8 cellular contexts compared by ENCODE assay signal in the genomic region with DNA sequence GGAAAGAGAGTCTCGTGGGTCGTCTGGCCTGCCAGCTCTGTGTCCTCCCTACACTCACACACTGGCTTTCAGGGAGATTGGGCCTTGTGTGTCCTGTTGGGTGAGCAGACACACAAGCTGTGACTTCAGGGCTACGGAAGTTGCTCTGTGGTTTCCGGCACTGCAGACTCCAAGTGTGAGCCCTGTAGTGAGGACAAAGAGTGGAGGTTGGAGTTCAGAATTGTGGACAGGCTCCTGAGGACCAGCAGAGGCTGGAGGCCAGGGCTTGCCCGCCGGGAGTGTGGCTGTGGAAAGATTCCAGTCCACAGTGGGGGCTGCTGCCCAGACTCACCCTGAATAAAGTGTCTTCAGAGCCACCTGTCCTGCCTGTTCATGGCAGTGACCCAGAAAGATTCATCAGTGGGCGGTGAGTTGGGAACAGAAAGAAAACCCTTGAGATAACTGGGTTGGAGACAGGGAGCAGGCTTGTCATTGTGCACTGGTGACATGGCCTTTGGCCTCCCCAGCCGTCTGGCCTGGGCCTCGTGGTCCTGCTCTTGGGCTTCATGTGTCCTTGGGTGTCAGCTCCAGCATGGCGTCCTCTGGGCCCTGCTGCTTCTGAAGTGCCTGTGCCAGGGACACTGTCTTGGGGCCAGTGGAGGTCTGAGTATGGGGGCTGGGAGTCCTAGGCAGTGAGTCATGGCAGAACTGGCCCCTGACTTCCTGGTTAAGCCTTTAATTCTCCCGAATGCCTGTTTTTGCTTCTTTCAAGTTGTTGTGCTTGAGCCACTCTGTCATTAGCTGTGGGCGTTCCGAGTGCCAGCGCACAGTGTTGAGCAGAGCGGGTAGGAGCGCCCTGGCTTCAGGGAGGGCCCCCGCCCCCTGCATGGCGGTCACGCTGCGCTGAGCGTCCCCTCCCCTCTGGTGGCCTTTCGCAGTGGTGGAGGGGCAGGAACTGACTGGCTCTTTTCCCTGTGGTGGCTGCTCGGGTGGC. TPM values are rescaled to one million over a fixed set of nuclear protein-coding genes. Genes with fewer than 3 reads are reported as not detected.
DNase-seq lines count a peak whose midpoint lies in the region; ATAC-seq, FAIRE-seq and TF ChIP-seq lines count a peak whose summit lies in the region.

No MANE protein-coding gene starts in this region.

- H3K27ac Mint-ChIP-seq in CD14-positive monocyte: peak overlapping the region; percentile 95 to 99 (median 97)

- H3K9me3 Mint-ChIP-seq in CD14-positive monocyte: no peaks in the 10 kb centered on the region

- peak overlapping the region in 1 of 2 donors; percentile 55 for H3K9ac ChIP-seq in kidney (ENCODE audit: low read length in 2 of 2)

- no peaks in the 10 kb centered on the region for H3K9me3 ChIP-seq in kidney (ENCODE audit: control insufficient read depth in 1 of 2, low read length in 2 of 2)

- peak; percentile 93 for DNase-seq in CD14-positive monocyte (ENCODE audit: low spot score)
- DNase-seq in T-helper 22 cell (ENCODE audit: low read depth): peak; percentile 40
- peak; percentile 61 for DNase-seq in astrocyte of the spinal cord (ENCODE audit: low read depth, low spot score)
- DNase-seq in kidney: peak; percentile 96
- DNase-seq in stimulated activated CD4-positive, alpha-beta T cell treated with anti-CD3 and anti-CD28 coated beads, Interleukin-2, amount 100 ng/mL, for 48 hours: peak; percentile 33 to 42
- DNase-seq in foreskin melanocyte: no peak

- intact Hi-C loops in CD14-positive monocyte (cut with micrococcal nuclease): no loop called here
- intact Hi-C loops in kidney (cut with DNase I): no loop called here

- H3K27me3 Mint-ChIP-seq in CD14-positive monocyte (ENCODE audit: low read depth in 3 of 3): no peaks in the 10 kb centered on the region

- peaks cover 25 to 34% of the 10 kb centered on the region in 2 donors for H3K36me3 Mint-ChIP-seq in CD14-positive monocyte

- TF ChIP-seq CTCF in CD14-positive monocyte (IDR thresholded peaks at IDR 0.05) (no peak), astrocyte of the spinal cord (IDR thresholded peaks at IDR 0.05; ENCODE audit: low read depth, low read length) (no peak), kidney (IDR thresholded peaks at IDR 0.05; ENCODE audit: borderline replicate concordance, extremely low read depth, insufficient read depth) (no peak)

- H3K4me1 Mint-ChIP-seq in CD14-positive monocyte: peaks cover 40% of the 10 kb centered on the region

- H3K36me3 ChIP-seq in kidney (ENCODE audit: control insufficient read depth in 1 of 2, insufficient read depth in 2 of 2, low read length in 2 of 2): no peaks in the 10 kb centered on the region

- in situ Hi-C loops in astrocyte of the spinal cord (cut with HindIII; ENCODE audit: low sequenced_read_pairs): no loop called here

- no peak for FAIRE-seq in kidney (lab: Jason Lieb, UNC)

- peak; percentile 34 for ATAC-seq in HG02610 (IDR thresholded peaks at IDR 0.05; ENCODE audit: unreplicated experiment)
- ATAC-seq in HG03025 (IDR thresholded peaks at IDR 0.05; ENCODE audit: low FRiP score, unreplicated experiment): no peak

- H3K4me3 ChIP-seq in astrocyte of the spinal cord (ENCODE audit: low read depth, low read length) (no peak overlapping the region), kidney (ENCODE audit: low read length in 2 of 2) (peak overlapping the region in 1 of 2 donors; percentile 29)

- peak overlapping the region; percentile 79 to 91 for H3K27ac ChIP-seq in kidney (ENCODE audit: low read depth in 2 of 2, low read length in 2 of 2)

- peaks cover 20 to 25% of the 10 kb centered on the region in 2 donors for H3K4me1 ChIP-seq in kidney (ENCODE audit: control insufficient read depth in 1 of 2, insufficient read depth in 1 of 2, low read depth in 1 of 2, low read length in 2 of 2)

- H3K4me3 Mint-ChIP-seq in CD14-positive monocyte: peak overlapping the region; percentile 71 to 88

RNA-seq across cellular contexts. Expression of gene ZNF750, which starts 19.9 kb away (rescaled TPM):
- polyA plus RNA-seq in CD14-positive monocyte: not detected
- total RNA-seq in kidney: 0.25 TPM
- 0.30 TPM for polyA plus RNA-seq in kidney (ENCODE audit: insufficient read depth, low read depth, low replicate concordance)
